1 cellular context compared by ENCODE assay signal in the genomic region with DNA sequence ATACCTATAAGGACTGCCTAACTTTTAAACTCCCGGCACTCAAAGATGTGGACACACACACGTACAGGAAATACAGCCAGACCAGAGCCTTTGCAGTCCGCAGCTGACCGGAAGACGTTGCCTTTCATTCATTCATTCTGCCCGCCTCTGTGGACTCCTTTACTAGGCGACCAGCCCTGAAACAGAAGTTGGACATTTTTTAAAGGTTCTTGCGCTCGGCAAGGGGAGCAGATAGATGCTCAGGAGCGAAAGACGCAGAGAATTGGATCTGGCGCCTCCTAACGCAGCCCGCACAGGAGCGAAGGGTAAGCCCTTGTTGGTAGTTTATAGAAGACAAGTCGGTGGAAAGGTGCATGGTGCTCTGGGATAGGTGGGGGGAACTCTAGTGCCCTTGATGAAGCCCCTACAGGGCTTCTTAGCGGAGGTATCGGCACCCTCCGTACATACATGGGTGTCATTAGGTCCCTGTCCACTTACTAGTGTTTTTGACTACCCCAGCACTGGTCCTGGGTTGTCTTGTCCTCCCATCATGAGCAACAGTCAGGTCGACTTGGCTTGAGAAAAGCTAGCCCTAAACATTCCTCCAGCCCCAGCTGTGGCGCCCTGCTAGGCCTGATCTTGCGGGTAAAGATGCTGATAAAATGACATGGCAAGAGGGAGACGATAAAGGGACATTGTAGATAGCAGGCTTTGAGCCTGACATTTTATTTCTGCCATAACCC.
A peak's percentile ranks its signal among the peaks of the same experiment; 100 is the strongest.
TF ChIP-seq lines count a peak whose summit lies in the region.

Gene KDM2B, minus strand, starts transcription at position 65 of the 722 bp plus-strand sequence. CDS start 112 bp downstream, outside the sequence.

TF ChIP-seq in H1, 55 proteins besides CTCF, POLR2A, EP300 and RAD21 (continued from another document):
- TF ChIP-seq POLR2AphosphoS5 (IDR thresholded peaks at IDR 0.05; ENCODE audit: low read depth, low read length) (peak; percentile 28; the same call in 1 of the 2 replicates), CREB1 (IDR thresholded peaks at IDR 0.05) (no peak), POU5F1 (IDR thresholded peaks at IDR 0.05; ENCODE audit: low read depth, low read length) (no peak), SIN3A (conservative IDR thresholded peaks at IDR 0.05 in 1 of 2, IDR thresholded peaks at IDR 0.05 in 1 of 2; ENCODE audit: low read depth in 1 of 2, low read length in 2 of 2) (peak in 1 of 2 experiments; percentile 38; a peak in 1 of 4 replicates), TEAD4 (IDR thresholded peaks at IDR 0.05; ENCODE audit: low read depth, low read length) (peak; percentile 50), CEBPB (IDR thresholded peaks at IDR 0.05; ENCODE audit: low read depth, low read length) (no peak), ASH2L (IDR thresholded peaks at IDR 0.05; ENCODE audit: low read length) (peak; percentile 48), EZH2 (IDR thresholded peaks at IDR 0.05; ENCODE audit: low read depth, low read length, severe bottlenecking) (no peak), TBP (IDR thresholded peaks at IDR 0.05; ENCODE audit: low read depth, low read length) (peak; percentile 22; the same call in 1 of the 2 replicates), KDM4A (IDR thresholded peaks at IDR 0.05; ENCODE audit: low read depth, low read length, severe bottlenecking) (no peak), NRF1 (IDR thresholded peaks at IDR 0.05; ENCODE audit: low read depth, low read length) (no peak), YY1 (IDR thresholded peaks at IDR 0.05; ENCODE audit: low read depth, low read length) (no peak), ZNF274 (IDR thresholded peaks at IDR 0.05; ENCODE audit: borderline replicate concordance, extremely low read depth, low read length) (no peak), SP2 (IDR thresholded peaks at IDR 0.05; ENCODE audit: low read length) (no peak), SUZ12 (IDR thresholded peaks at IDR 0.05; ENCODE audit: low read length) (no peak), BRCA1 (IDR thresholded peaks at IDR 0.05; ENCODE audit: low read depth, low read length) (no peak), SRF (IDR thresholded peaks at IDR 0.05; ENCODE audit: low read depth, low read length) (no peak), MAX (IDR thresholded peaks at IDR 0.05) (no peak), TAF1 (IDR thresholded peaks at IDR 0.05; ENCODE audit: low read depth, low read length) (peak; percentile 54; the same call in 1 of the 2 replicates), BACH1 (IDR thresholded peaks at IDR 0.05; ENCODE audit: low read length) (no peak), KDM1A (IDR thresholded peaks at IDR 0.05; ENCODE audit: borderline replicate concordance, low read length) (no peak), CHD1 (IDR thresholded peaks at IDR 0.05; ENCODE audit: low read depth, low read length) (no peak)
- TF ChIP-seq, protein P1, sequence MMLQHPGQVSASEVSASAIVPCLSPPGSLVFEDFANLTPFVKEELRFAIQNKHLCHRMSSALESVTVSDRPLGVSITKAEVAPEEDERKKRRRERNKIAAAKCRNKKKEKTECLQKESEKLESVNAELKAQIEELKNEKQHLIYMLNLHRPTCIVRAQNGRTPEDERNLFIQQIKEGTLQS (IDR thresholded peaks at IDR 0.05; ENCODE audit: insufficient read depth, low read depth, low read length), result no peak
